ENCODE assay signal across 17 cellular contexts in the genomic region with DNA sequence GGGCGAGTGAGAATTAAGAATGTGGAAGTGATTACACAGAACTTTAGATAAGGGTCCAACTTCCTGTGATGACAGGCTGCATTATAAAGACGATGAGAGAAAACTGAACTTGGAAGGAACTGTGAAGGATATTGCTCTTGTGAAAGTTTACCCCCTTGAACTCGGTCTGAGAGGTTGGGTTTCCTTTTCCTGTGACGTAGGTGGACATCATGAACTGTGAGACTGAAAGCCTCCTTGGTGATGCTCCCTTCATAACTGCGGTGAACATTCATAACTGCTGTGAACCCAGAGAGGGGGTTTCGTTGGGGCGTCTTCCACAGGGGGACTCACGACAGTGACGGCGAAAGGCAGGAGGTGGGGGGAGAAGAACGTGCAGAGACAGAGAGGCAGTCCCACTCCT. TPM values are rescaled to one million over a fixed set of nuclear protein-coding genes. Genes with fewer than 3 reads are reported as not detected.
DNase-seq lines count a peak whose midpoint lies in the region; ATAC-seq lines count a peak whose summit lies in the region.
"Had no signal": no experiment of that assay in that cellular context is flagged by ENCODE, and none has a peak within 500 bp of the region (broad histone marks: within the 10 kb centered on the region; RNA-seq: fewer than 3 reads in every experiment).

No MANE protein-coding gene starts in this region.

- peak; percentile 20 for DNase-seq in activated naive CD4-positive, alpha-beta T cell treated with Interleukin-2 at 50 U/mL for 16 hours
- no peak for DNase-seq in activated naive CD4-positive, alpha-beta T cell treated with anti-CD3 and anti-CD28 coated beads, Interleukin-2, amount 50 U/mL, for 16 hours
- DNase-seq in SKM-1 (lab: John Stamatoyannopoulos, UW; ENCODE audit: unreplicated experiment): peak; percentile 45
- DNase-seq in central memory CD4-positive, alpha-beta T cell: peak; percentile 61
- no peak for DNase-seq in stimulated activated naive CD8-positive, alpha-beta T cell treated with anti-CD3 and anti-CD28 coated beads, Interleukin-15, Interleukin-2, amounts not matched to agents 100 U/mL and 50 U/mL, for 24 hours
- no peak for DNase-seq in Right ventricle myocardium inferior (ENCODE audit: missing footprints)
- DNase-seq: activated effector memory CD4-positive, alpha-beta T cell treated with anti-CD3 and anti-CD28 coated beads, Interleukin-2, amount 50 U/mL, for 16 hours; H7; hippocampal formation; left ventricle myocardium inferior; NCI-H1105 treated with DMSO at 0.1 percent for 48 hours; NCI-H510A treated with DMSO at 0.1 percent for 48 hours; WERI-Rb-1 had no signal

- intact Hi-C loops in Right ventricle myocardium inferior (cut with DNase I): no loop called here

- peak; percentile 64 for ATAC-seq in stimulated activated naive CD8-positive, alpha-beta T cell treated with anti-CD3 and anti-CD28 coated beads, Interleukin-15, Interleukin-2, amounts not matched to agents 100 U/mL and 50 U/mL, for 24 hours
- ATAC-seq in Right ventricle myocardium inferior: no peak
- no peak for ATAC-seq in GM21526 (IDR thresholded peaks at IDR 0.05; ENCODE audit: low FRiP score, unreplicated experiment)
- no peak for ATAC-seq in HG03342 (IDR thresholded peaks at IDR 0.05; ENCODE audit: unreplicated experiment)
- ATAC-seq: esophagus mucosa had no signal

RNA-seq across cellular contexts. Expression of a gene that starts 1.9 kb away (rescaled TPM):
- total RNA-seq in Right ventricle myocardium inferior: 0.32 TPM
- total RNA-seq: H7, vagina had no signal

RNA-seq across cellular contexts. Expression of a gene that starts 44.1 kb away (rescaled TPM):
- not detected for total RNA-seq in Right ventricle myocardium inferior
- total RNA-seq: left ventricle myocardium inferior had no signal

Comparison
In these comparisons a context has a peak if more than half of its experiments do, and no peak if none do; other contexts are left out.
1. DNase-seq: peak in activated naive CD4-positive, alpha-beta T cell treated with Interleukin-2 at 50 U/mL for 16 hours (single experiment), SKM-1 (single experiment) and central memory CD4-positive, alpha-beta T cell (single experiment); none in activated naive CD4-positive, alpha-beta T cell treated with anti-CD3 and anti-CD28 coated beads, Interleukin-2, amount 50 U/mL, for 16 hours (single experiment), stimulated activated naive CD8-positive, alpha-beta T cell treated with anti-CD3 and anti-CD28 coated beads, Interleukin-15, Interleukin-2, amounts not matched to agents 100 U/mL and 50 U/mL, for 24 hours (single experiment) and Right ventricle myocardium inferior (single experiment).